ENCODE assay signal across 1 cellular context in genomic region chr6:139375239-139376053, GRCh38.
TF ChIP-seq lines count a peak whose summit lies in the region.

No MANE protein-coding gene starts in this region.

TF ChIP-seq in HepG2, 621 proteins besides CTCF, POLR2A, EP300 and RAD21 (continued from another document and continues in another):
- TF ChIP-seq ZNF781 (CRISPR knock-in tag; IDR thresholded peaks at IDR 0.05; ENCODE audit: borderline replicate concordance, not compliant biosample characterization) (peak; percentile 80), POGK (CRISPR knock-in tag; conservative IDR thresholded peaks at IDR 0.05) (peak; percentile 18; the same call in 1 of the 2 replicates), SRSF4 (IDR thresholded peaks at IDR 0.05; ENCODE audit: low read depth, low read length, poor library complexity, severe bottlenecking) (no peak), CAMTA2 (CRISPR knock-in tag; IDR thresholded peaks at IDR 0.05; ENCODE audit: borderline replicate concordance) (0 out of 2 replicates have a peak, but pooled peaks have one; percentile 16), SP2 (CRISPR knock-in tag; IDR thresholded peaks at IDR 0.05) (0 out of 2 replicates have a peak, but pooled peaks have one; percentile 14), HDAC6 (IDR thresholded peaks at IDR 0.05; ENCODE audit: low read depth, low read length) (no peak), MLLT10 (CRISPR knock-in tag; IDR thresholded peaks at IDR 0.05) (no peak), ZNF280B (CRISPR knock-in tag; IDR thresholded peaks at IDR 0.05; ENCODE audit: borderline replicate concordance) (peak; percentile 64), TFE3 (CRISPR knock-in tag; IDR thresholded peaks at IDR 0.05) (peak; percentile 87), STAT6 (CRISPR knock-in tag; IDR thresholded peaks at IDR 0.05; ENCODE audit: borderline replicate concordance) (peak; percentile 69; the same call in 1 of the 2 replicates), ZNF343 (CRISPR knock-in tag; IDR thresholded peaks at IDR 0.05) (peak; percentile 93; the same call in 1 of the 2 replicates), ZFAT (CRISPR knock-in tag; conservative IDR thresholded peaks at IDR 0.05) (no peak), ZNF572 (CRISPR knock-in tag; IDR thresholded peaks at IDR 0.05) (peak; percentile 16; the same call in 1 of the 2 replicates), JUND (CRISPR knock-in tag; IDR thresholded peaks at IDR 0.05) (0 out of 2 replicates have a peak, but pooled peaks have one; percentile 49), NR2F2 (IDR thresholded peaks at IDR 0.05; ENCODE audit: borderline replicate concordance, low read depth) (peak; percentile 40; the same call in 1 of the 2 replicates), ZNF317 (CRISPR knock-in tag; IDR thresholded peaks at IDR 0.05) (peak; percentile 89), ZBTB42 (CRISPR knock-in tag; IDR thresholded peaks at IDR 0.05) (0 out of 2 replicates have a peak, but pooled peaks have one; percentile 3), MAFK (conservative IDR thresholded peaks at IDR 0.05 in 1 of 2, IDR thresholded peaks at IDR 0.05 in 1 of 2; ENCODE audit: low read length in 2 of 2) (peak; percentile 46 to 66; a peak in 3 of 4 replicates), ZNF652 (CRISPR knock-in tag; IDR thresholded peaks at IDR 0.05; ENCODE audit: borderline replicate concordance, low read depth) (peak; percentile 36; the same call in 1 of the 2 replicates), ZNF543 (CRISPR knock-in tag; IDR thresholded peaks at IDR 0.05) (peak; percentile 75), ZFP37 (CRISPR knock-in tag; IDR thresholded peaks at IDR 0.05; ENCODE audit: borderline replicate concordance) (no peak), DMAP1 (CRISPR knock-in tag; IDR thresholded peaks at IDR 0.05) (peak; percentile 74), ZNF510 (CRISPR knock-in tag; IDR thresholded peaks at IDR 0.05; ENCODE audit: low read depth) (peak; percentile 84; the same call in 1 of the 2 replicates), FOXP1 (IDR thresholded peaks at IDR 0.05) (no peak), FOXP1 (CRISPR knock-in tag; IDR thresholded peaks at IDR 0.05) (peak; percentile 88), PITX1 (CRISPR knock-in tag; IDR thresholded peaks at IDR 0.05) (peak; percentile 90), CENPBD1 (CRISPR knock-in tag; IDR thresholded peaks at IDR 0.05; ENCODE audit: borderline replicate concordance, low read depth) (no peak), KLF6 (CRISPR knock-in tag; IDR thresholded peaks at IDR 0.05) (peak; percentile 87), ZBTB4 (CRISPR knock-in tag; IDR thresholded peaks at IDR 0.05; ENCODE audit: borderline replicate concordance) (0 out of 2 replicates have a peak, but pooled peaks have one; percentile 88), NCOR1 (IDR thresholded peaks at IDR 0.05; ENCODE audit: borderline replicate concordance, low read length) (no peak; the same call in 1 of the 2 replicates), ZHX2 (IDR thresholded peaks at IDR 0.05; ENCODE audit: low read depth) (peak; percentile 35; the same call in 1 of the 2 replicates), ZHX2 (CRISPR knock-in tag; IDR thresholded peaks at IDR 0.05; ENCODE audit: borderline replicate concordance) (no peak), SMAD1 (CRISPR knock-in tag; IDR thresholded peaks at IDR 0.05; ENCODE audit: borderline replicate concordance, low read depth) (0 out of 2 replicates have a peak, but pooled peaks have one; percentile 31), ZBTB20 (CRISPR knock-in tag; IDR thresholded peaks at IDR 0.05; ENCODE audit: borderline replicate concordance, low read depth) (peak; percentile 74; the same call in 1 of the 2 replicates), ZNF724P (CRISPR knock-in tag; IDR thresholded peaks at IDR 0.05; ENCODE audit: borderline replicate concordance) (no peak), GFI1 (CRISPR knock-in tag; IDR thresholded peaks at IDR 0.05; ENCODE audit: borderline replicate concordance) (peak; percentile 82; the same call in 1 of the 2 replicates), ZNF121 (CRISPR knock-in tag; IDR thresholded peaks at IDR 0.05) (peak; percentile 87), PAWR (CRISPR knock-in tag; IDR thresholded peaks at IDR 0.05; ENCODE audit: borderline replicate concordance) (peak; percentile 92; the same call in 1 of the 2 replicates), ZNF460 (CRISPR knock-in tag; IDR thresholded peaks at IDR 0.05; ENCODE audit: borderline replicate concordance) (peak; percentile 27; the same call in 1 of the 2 replicates)
- TF ChIP-seq, protein P1, sequence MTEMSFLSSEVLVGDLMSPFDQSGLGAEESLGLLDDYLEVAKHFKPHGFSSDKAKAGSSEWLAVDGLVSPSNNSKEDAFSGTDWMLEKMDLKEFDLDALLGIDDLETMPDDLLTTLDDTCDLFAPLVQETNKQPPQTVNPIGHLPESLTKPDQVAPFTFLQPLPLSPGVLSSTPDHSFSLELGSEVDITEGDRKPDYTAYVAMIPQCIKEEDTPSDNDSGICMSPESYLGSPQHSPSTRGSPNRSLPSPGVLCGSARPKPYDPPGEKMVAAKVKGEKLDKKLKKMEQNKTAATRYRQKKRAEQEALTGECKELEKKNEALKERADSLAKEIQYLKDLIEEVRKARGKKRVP (CRISPR knock-in tag; IDR thresholded peaks at IDR 0.05), result 0 out of 4 replicates have a peak, but pooled peaks of 1 of the 2 experiments have one; percentile 42
